Comparison of ENCODE assay signal across 12 cellular contexts in genomic region chr12:91920276-91920675, GRCh38.
DNase-seq lines count a peak whose midpoint lies in the region; ATAC-seq and TF ChIP-seq lines count a peak whose summit lies in the region.
"Had no signal": no experiment of that assay in that cellular context is flagged by ENCODE, and none has a peak within 500 bp of the region (broad histone marks: within the 10 kb centered on the region; RNA-seq: fewer than 3 reads in every experiment).

No MANE protein-coding gene starts in this region.

- no peak for TF ChIP-seq CTCF in mammary epithelial cell (conservative IDR thresholded peaks at IDR 0.05 in 1 of 2, IDR thresholded peaks at IDR 0.05 in 1 of 2; ENCODE audit: extremely low read depth in 1 of 2, insufficient read depth in 1 of 2, low read depth in 1 of 2, low read length in 2 of 2)
- TF ChIP-seq CTCF in ovary (IDR thresholded peaks at IDR 0.05): no peak
- no peak for TF ChIP-seq CTCF in WTC11 (IDR thresholded peaks at IDR 0.05)

- peaks cover 3% of the 10 kb centered on the region; the same call in 1 of the 2 replicates for H3K4me1 Mint-ChIP-seq in WTC11
- H3K4me1 Mint-ChIP-seq: brain had no signal

- CTCF ChIA-PET in mammary epithelial cell (lab: Charles Lee; ENCODE audit: low non-redundant PET): no interaction called here
- CTCF ChIA-PET in WTC11 (lab: Charles Lee): no interaction called here

- H3K36me3 Mint-ChIP-seq in WTC11: no peaks in the 10 kb centered on the region

- BruUV-seq in mammary epithelial cell (replicated peaks; lab: Mats Ljungman, UMichigan): no TSS peak

- H3K4me3 ChIP-seq in mammary epithelial cell (replicated peaks in 1 of 3; ENCODE audit: insufficient read depth in 1 of 3, low read depth in 2 of 3, low read length in 3 of 3) (no peak overlapping the region), ovary (no peak overlapping the region), H7 (ENCODE audit: insufficient read depth, low read depth, low read length) (no peak overlapping the region)
- H3K4me3 ChIP-seq: BLaER1, SK-N-MC had no signal

- no peak overlapping the region for H2AFZ ChIP-seq in mammary epithelial cell (ENCODE audit: low read depth, low read length)

- no peak for TF ChIP-seq POLR2A in ovary (IDR thresholded peaks at IDR 0.05)

- no peaks in the 10 kb centered on the region for H3K27me3 Mint-ChIP-seq in WTC11 (ENCODE audit: low read depth)
- H3K27me3 Mint-ChIP-seq: brain had no signal

- H3K27ac ChIP-seq in mammary epithelial cell (ENCODE audit: insufficient read depth, low read depth, low read length) (no peak overlapping the region), ovary (no peak overlapping the region)
- H3K27ac ChIP-seq: BLaER1, SK-N-MC had no signal

- H3K27me3 ChIP-seq in mammary epithelial cell (ENCODE audit: insufficient read depth, low read length) (no peaks in the 10 kb centered on the region), ovary (no peaks in the 10 kb centered on the region), H7 (ENCODE audit: control insufficient read depth, insufficient read depth, low read length) (no peaks in the 10 kb centered on the region)
- H3K27me3 ChIP-seq: BLaER1 had no signal

- H3K36me3 ChIP-seq in mammary epithelial cell (ENCODE audit: insufficient read depth, low read length) (no peaks in the 10 kb centered on the region), ovary (no peaks in the 10 kb centered on the region), H7 (replicated peaks; ENCODE audit: control insufficient read depth, insufficient read depth, low read length) (no peaks in the 10 kb centered on the region)
- H3K36me3 ChIP-seq: BLaER1 had no signal

- in situ Hi-C loops in mammary epithelial cell (cut with MboI; ENCODE audit: low sequenced_read_pairs in 2 of 2): no loop called here

- no peaks in the 10 kb centered on the region for H4K20me1 ChIP-seq in mammary epithelial cell (ENCODE audit: insufficient read depth, low read length)
- H4K20me1 ChIP-seq: BLaER1 had no signal

- DNase-seq in DMS79 (lab: John Stamatoyannopoulos, UW) (peak; percentile 92), NCI-H345 (lab: John Stamatoyannopoulos, UW) (peak; percentile 71), mammary epithelial cell (peak; percentile 44), left kidney (ENCODE audit: low read depth, low spot score) (peak; percentile 26), ovary (no peak), H7 (no peak), WTC11 (ENCODE audit: low spot score) (no peak)
- no peak for DNase-seq in stimulated activated CD4-positive, alpha-beta T cell treated with anti-CD3 and anti-CD28 coated beads, Interleukin-4, amount 100 ng/mL, for 24 hours
- DNase-seq: left colon had no signal

- intact Hi-C loops in mammary epithelial cell (cut with micrococcal nuclease) (no loop called here), ovary (cut with DNase I) (no loop called here)

- no peaks in the 10 kb centered on the region for H3K79me2 ChIP-seq in mammary epithelial cell (ENCODE audit: insufficient read depth, low read length)

- H3K9me3 ChIP-seq in mammary epithelial cell (replicated peaks; ENCODE audit: insufficient read depth, low read length) (no peaks in the 10 kb centered on the region), ovary (no peaks in the 10 kb centered on the region)

- no peak overlapping the region for H3K4me2 ChIP-seq in mammary epithelial cell (ENCODE audit: insufficient read depth, low read depth, low read length)
- H3K4me2 ChIP-seq: BLaER1 had no signal

- POLR2A ChIA-PET in WTC11 (lab: Charles Lee): no interaction called here

- no peak for ATAC-seq in WTC11
- ATAC-seq: left colon had no signal

- dilution Hi-C loops in mammary epithelial cell (cut with HindIII; ENCODE audit: low sequenced_read_pairs): no loop called here

- peaks cover 8% of the 10 kb centered on the region for H3K9me3 Mint-ChIP-seq in WTC11

- WGBS in mammary epithelial cell (ENCODE audit: low coverage, missing lambda C conversion rate): 50% methylated on average over 2 of the region's 2 CpGs
- WGBS in ovary, 3 donors: 77 to 88% (median 84%) methylated on average over 2 of the region's 2 CpGs

- no peak overlapping the region for H3K9ac ChIP-seq in mammary epithelial cell (ENCODE audit: insufficient read depth, low read length)
- H3K9ac ChIP-seq: BLaER1 had no signal

- H3K4me1 ChIP-seq in mammary epithelial cell (ENCODE audit: insufficient read depth, low read length): no peaks in the 10 kb centered on the region
- peaks cover 4% of the 10 kb centered on the region for H3K4me1 ChIP-seq in ovary (ENCODE audit: insufficient read depth)
- H3K4me1 ChIP-seq: BLaER1 had no signal

- no peak overlapping the region for H3K4me3 Mint-ChIP-seq in WTC11
- H3K4me3 Mint-ChIP-seq: brain had no signal

- no peak for TF ChIP-seq EP300 in ovary (IDR thresholded peaks at IDR 0.05)

- H3K27ac Mint-ChIP-seq in WTC11: no peak overlapping the region
- H3K27ac Mint-ChIP-seq: brain had no signal

TF ChIP-seq in WTC11, 78 proteins besides CTCF, POLR2A, EP300 and RAD21 (continues in another document):
- TF ChIP-seq ESRRA (CRISPR knock-in tag; IDR thresholded peaks at IDR 0.05; ENCODE audit: borderline replicate concordance) (no peak), CREB1 (CRISPR knock-in tag; IDR thresholded peaks at IDR 0.05) (no peak), ARID4B (CRISPR knock-in tag; IDR thresholded peaks at IDR 0.05; ENCODE audit: borderline replicate concordance) (no peak), FOXP1 (CRISPR knock-in tag; IDR thresholded peaks at IDR 0.05; ENCODE audit: borderline replicate concordance) (no peak), ZNF232 (CRISPR knock-in tag; IDR thresholded peaks at IDR 0.05) (no peak), NFATC4 (CRISPR knock-in tag; IDR thresholded peaks at IDR 0.05) (no peak), CBFB (CRISPR knock-in tag; IDR thresholded peaks at IDR 0.05; ENCODE audit: low read depth) (no peak), TCF7 (CRISPR knock-in tag; IDR thresholded peaks at IDR 0.05; ENCODE audit: low read depth) (no peak)
- TF ChIP-seq, protein P1, sequence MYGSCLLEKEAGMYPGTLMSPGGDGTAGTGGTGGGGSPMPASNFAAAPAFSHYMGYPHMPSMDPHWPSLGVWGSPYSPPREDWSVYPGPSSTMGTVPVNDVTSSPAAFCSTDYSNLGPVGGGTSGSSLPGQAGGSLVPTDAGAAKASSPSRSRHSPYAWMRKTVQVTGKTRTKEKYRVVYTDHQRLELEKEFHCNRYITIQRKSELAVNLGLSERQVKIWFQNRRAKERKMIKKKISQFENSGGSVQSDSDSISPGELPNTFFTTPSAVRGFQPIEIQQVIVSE (CRISPR knock-in tag; IDR thresholded peaks at IDR 0.05; ENCODE audit: borderline replicate concordance): no peak
- TF ChIP-seq, protein P2, sequence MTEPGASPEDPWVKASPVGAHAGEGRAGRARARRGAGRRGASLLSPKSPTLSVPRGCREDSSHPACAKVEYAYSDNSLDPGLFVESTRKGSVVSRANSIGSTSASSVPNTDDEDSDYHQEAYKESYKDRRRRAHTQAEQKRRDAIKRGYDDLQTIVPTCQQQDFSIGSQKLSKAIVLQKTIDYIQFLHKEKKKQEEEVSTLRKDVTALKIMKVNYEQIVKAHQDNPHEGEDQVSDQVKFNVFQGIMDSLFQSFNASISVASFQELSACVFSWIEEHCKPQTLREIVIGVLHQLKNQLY (CRISPR knock-in tag; IDR thresholded peaks at IDR 0.05): no peak

Comparison
In these comparisons a context has a peak if more than half of its experiments do, and no peak if none do; other contexts are left out.
1. DNase-seq: peak in DMS79 (single experiment), NCI-H345 (single experiment), mammary epithelial cell (single experiment) and left kidney (single experiment); none in stimulated activated CD4-positive, alpha-beta T cell treated with anti-CD3 and anti-CD28 coated beads, Interleukin-4, amount 100 ng/mL, for 24 hours (single experiment), ovary (0 of 5), H7 (single experiment) and WTC11 (single experiment).